In the genomic region with DNA sequence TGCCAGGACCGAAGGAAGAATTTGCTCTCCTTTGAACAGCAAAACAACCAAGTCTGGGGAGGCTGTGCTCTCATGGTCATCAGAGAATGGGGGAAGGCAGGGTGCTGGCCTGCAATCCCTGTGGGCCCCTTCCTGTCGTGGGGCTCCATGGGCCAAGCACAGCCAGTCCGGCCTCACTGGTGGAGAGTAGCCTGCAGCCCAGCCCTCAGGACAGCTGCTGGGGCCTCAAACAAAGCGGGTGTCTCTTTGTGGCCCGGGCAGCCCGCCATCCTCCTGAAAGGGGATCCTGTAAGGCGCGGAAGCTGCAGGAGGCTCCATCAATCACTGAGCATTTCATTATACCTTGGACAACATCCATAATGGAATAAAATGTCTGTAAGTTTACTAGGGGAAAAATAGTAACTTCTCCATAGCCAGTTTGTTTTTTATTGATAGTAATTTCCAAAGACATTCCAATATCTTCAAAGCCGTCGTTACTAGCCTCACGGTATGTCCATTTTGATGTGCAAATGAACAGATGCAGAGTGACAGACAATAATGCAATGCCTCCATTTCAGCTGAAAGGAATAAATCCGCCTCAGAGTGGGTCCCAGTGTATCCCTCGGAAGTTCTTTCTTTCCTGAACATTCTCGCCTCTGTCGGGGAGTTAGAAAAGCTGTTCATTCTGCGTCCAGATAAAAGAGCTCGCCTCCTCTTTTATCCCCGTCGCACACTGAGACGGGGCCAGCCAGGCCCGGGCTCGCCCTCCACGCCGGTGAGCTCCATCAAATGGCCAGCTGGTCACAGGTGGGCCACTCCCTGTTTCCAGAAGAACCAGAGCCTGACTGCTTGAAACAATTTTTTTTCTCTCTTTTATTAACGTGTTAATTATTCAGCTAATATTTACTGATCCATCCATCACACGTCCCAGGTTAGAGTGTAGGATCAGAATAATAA, we compare ENCODE assay signal across 22 cellular contexts. TPM values are rescaled to one million over a fixed set of nuclear protein-coding genes. Genes with fewer than 3 reads are reported as not detected.
A peak's percentile ranks its signal among the peaks of the same experiment; 100 is the strongest.
DNase-seq lines count a peak whose midpoint lies in the region; ATAC-seq, FAIRE-seq and TF ChIP-seq lines count a peak whose summit lies in the region.
"Had no signal": no experiment of that assay in that cellular context is flagged by ENCODE, and none has a peak within 500 bp of the region (broad histone marks: within the 10 kb centered on the region; RNA-seq: fewer than 3 reads in every experiment).

No MANE protein-coding gene starts in this region.

- FAIRE-seq in small intestine (lab: Jason Lieb, UNC) = no peak
- FAIRE-seq: D721Med, kidney had no signal

- H3K36me3 ChIP-seq in small intestine (ENCODE audit: control insufficient read depth in 2 of 2, insufficient read depth in 2 of 2, low read length in 2 of 2) = no peaks in the 10 kb centered on the region

- WGBS in small intestine, 3 donors = 68 to 85% (median 81%) methylated on average over 26 of the region's 26 CpGs

- H3K4me1 ChIP-seq in small intestine (ENCODE audit: control insufficient read depth in 2 of 2, insufficient read depth in 1 of 2, low read depth in 1 of 2, low read length in 1 of 2) = no peaks in the 10 kb centered on the region

- H3K4me3 Mint-ChIP-seq in activated CD8-positive, alpha-beta T cell treated with anti-CD3 and anti-CD28 coated beads for 36 hours = no peak overlapping the region
- H3K4me3 Mint-ChIP-seq: activated T-cell treated with anti-CD3 and anti-CD28 coated beads, Interleukin-2, amount 50 U/mL, for 4 hours had no signal

- intact Hi-C loops in activated CD8-positive, alpha-beta T cell treated with anti-CD3 and anti-CD28 coated beads for 36 hours (cut with micrococcal nuclease) = no loop called here

- no peaks in the 10 kb centered on the region for H3K9me3 Mint-ChIP-seq in activated CD8-positive, alpha-beta T cell treated with anti-CD3 and anti-CD28 coated beads for 36 hours
- H3K9me3 Mint-ChIP-seq: activated T-cell treated with anti-CD3 and anti-CD28 coated beads, Interleukin-2, amount 50 U/mL, for 4 hours had no signal

- no peaks in the 10 kb centered on the region for H3K4me1 Mint-ChIP-seq in activated CD8-positive, alpha-beta T cell treated with anti-CD3 and anti-CD28 coated beads for 36 hours (ENCODE audit: low read depth)

- no peaks in the 10 kb centered on the region for H3K27me3 ChIP-seq in small intestine (ENCODE audit: control insufficient read depth in 2 of 2, insufficient read depth in 2 of 2, low read length in 2 of 2)

- no peaks in the 10 kb centered on the region for H3K27me3 Mint-ChIP-seq in activated CD8-positive, alpha-beta T cell treated with anti-CD3 and anti-CD28 coated beads for 36 hours

- ATAC-seq in activated CD8-positive, alpha-beta T cell treated with anti-CD3 and anti-CD28 coated beads for 36 hours = no peak
- ATAC-seq: activated T-cell treated with anti-CD3 and anti-CD28 coated beads, Interleukin-2, amount 50 U/mL, for 4 hours; mucosa of descending colon; PC-3 had no signal

- no peak overlapping the region for H3K27ac ChIP-seq in small intestine (ENCODE audit: low read depth in 1 of 2, low read length in 1 of 2)
- H3K27ac ChIP-seq: SK-N-MC had no signal

- TF ChIP-seq CTCF in activated CD8-positive, alpha-beta T cell treated with anti-CD3 and anti-CD28 coated beads for 36 hours (IDR thresholded peaks at IDR 0.05) = no peak

- H3K4me3 ChIP-seq in small intestine (ENCODE audit: low read depth in 1 of 2, low read length in 2 of 2) = no peak overlapping the region
- H3K4me3 ChIP-seq: mucosa of descending colon, SK-N-MC had no signal

- no peaks in the 10 kb centered on the region for H3K9me3 ChIP-seq in small intestine (ENCODE audit: control insufficient read depth, low read depth)
- H3K9me3 ChIP-seq: mucosa of descending colon had no signal

- POLR2A ChIA-PET in activated CD8-positive, alpha-beta T cell treated with anti-CD3 and anti-CD28 coated beads for 36 hours (lab: Charles Lee) = no interaction called here

- H3K27ac Mint-ChIP-seq in activated CD8-positive, alpha-beta T cell treated with anti-CD3 and anti-CD28 coated beads for 36 hours = no peak overlapping the region
- H3K27ac Mint-ChIP-seq: progenitor cell of endocrine pancreas had no signal

- DNase-seq in LHCN-M2 (ENCODE audit: low read depth) (peak; percentile 84), amygdala (lab: John Stamatoyannopoulos, UW) (peak in 55 of 56 donors; percentile 12 to 96 (median 82)), inferior parietal cortex (ENCODE audit: extremely low spot score) (peak; percentile 77), putamen (ENCODE audit: low spot score) (peak; percentile 91), dedifferentiated amniotic fluid mesenchymal stem cell (ENCODE audit: extremely low spot score) (no peak), NCI-H2171 (lab: John Stamatoyannopoulos, UW) (no peak), small intestine (no peak)
- DNase-seq in activated CD8-positive, alpha-beta T cell treated with anti-CD3 and anti-CD28 coated beads for 36 hours = no peak
- DNase-seq: activated CD4-positive, alpha-beta T cell treated with anti-CD3 and anti-CD28 coated beads, Interleukin-2, amount 50 U/mL, for 4 hours; activated T-cell treated with anti-CD3 and anti-CD28 coated beads, Interleukin-2, amount 50 U/mL, for 4 hours; AML-193; cortex of kidney; erythroblast; glutamatergic neuron; kidney; mucosa of descending colon; NCI-H1105; NCI-H510A treated with DMSO at 0.1 percent for 48 hours; PC-3 had no signal

- H3K36me3 Mint-ChIP-seq in activated CD8-positive, alpha-beta T cell treated with anti-CD3 and anti-CD28 coated beads for 36 hours (ENCODE audit: low read depth) = no peaks in the 10 kb centered on the region

- CTCF ChIA-PET in activated CD8-positive, alpha-beta T cell treated with anti-CD3 and anti-CD28 coated beads for 36 hours (lab: Charles Lee) = no interaction called here

RNA-seq across cellular contexts. Expression of a gene that starts 14.3 kb away (rescaled TPM):
- 3.7 and 4.0 TPM in 2 replicates for total RNA-seq in LHCN-M2 (2014; rRNA removed)
- 0.80 TPM for polyA plus RNA-seq in LHCN-M2 (2012)
- total RNA-seq in activated CD8-positive, alpha-beta T cell treated with anti-CD3 and anti-CD28 coated beads for 36 hours = under 1 TPM in 1 of 2 experiments, not detected in 1; 0.05 TPM
- polyA plus RNA-seq in small intestine = 1 to 10 TPM; 2.9 to 5.0 (median 3.2) TPM

Comparison
In these comparisons a context has a peak if more than half of its experiments do, and no peak if none do; other contexts are left out.
1. DNase-seq: peak in LHCN-M2 (single experiment), amygdala (55 of 56), inferior parietal cortex (single experiment) and putamen (single experiment); none in activated CD8-positive, alpha-beta T cell treated with anti-CD3 and anti-CD28 coated beads for 36 hours (single experiment), dedifferentiated amniotic fluid mesenchymal stem cell (single experiment), NCI-H2171 (single experiment) and small intestine (single experiment).